ENCODE assay signal across 12 cellular contexts in genomic region chr1:248431683-248432082, GRCh38. TPM values are rescaled to one million over a fixed set of nuclear protein-coding genes. Genes with fewer than 3 reads are reported as not detected.
"Had no signal": no experiment of that assay in that cellular context is flagged by ENCODE, and none has a peak within 500 bp of the region (broad histone marks: within the 10 kb centered on the region; RNA-seq: fewer than 3 reads in every experiment).

No MANE protein-coding gene starts in this region.

RNA-seq across cellular contexts. Expression of gene OR2T2, which starts 13.8 kb away (rescaled TPM):
- total RNA-seq: activated CD4-positive, alpha-beta memory T cell treated with anti-CD3 and anti-CD28 coated beads, Interleukin-2, amount 10 ng/mL, durations not matched to agents 7 days and 5 days; activated CD4-positive, alpha-beta T cell treated with anti-CD3 and anti-CD28 coated beads for 36 hours; activated CD4-positive, alpha-beta T cell treated with anti-CD3 and anti-CD28 coated beads, Interleukin-2, amount 10 ng/mL, durations not matched to agents 7 days and 5 days; activated CD8-positive, alpha-beta memory T cell treated with anti-CD3 and anti-CD28 coated beads, Interleukin-2, amount 10 ng/mL, durations not matched to agents 7 days and 5 days; activated CD8-positive, alpha-beta T cell treated with anti-CD3 and anti-CD28 coated beads, Interleukin-2, amount 10 ng/mL, durations not matched to agents 7 days and 5 days; activated naive CD8-positive, alpha-beta T cell treated with anti-CD3 and anti-CD28 coated beads, Interleukin-2, amount 10 ng/mL, durations not matched to agents 7 days and 5 days; activated T-helper 2 cell treated with anti-CD3 and anti-CD28 coated beads, Interferon-gamma antibody, Interleukin-2, Interleukin-4, amounts not matched to agents 10 μg/mL and 5 μg/mL and 100 μg/mL, durations not matched to agents 14 hours and 24 hours and 36 hours; ascending aorta; bronchial epithelial cell; cardiac muscle cell; chondrocyte had no signal
- polyA plus RNA-seq: adipose tissue, cardiac muscle cell had no signal

RNA-seq across cellular contexts. Expression of gene OR2T1, which starts 28.8 kb away (rescaled TPM):
- total RNA-seq: activated CD4-positive, alpha-beta memory T cell treated with anti-CD3 and anti-CD28 coated beads, Interleukin-2, amount 10 ng/mL, durations not matched to agents 7 days and 5 days; activated CD4-positive, alpha-beta T cell treated with anti-CD3 and anti-CD28 coated beads for 36 hours; activated CD4-positive, alpha-beta T cell treated with anti-CD3 and anti-CD28 coated beads, Interleukin-2, amount 10 ng/mL, durations not matched to agents 7 days and 5 days; activated CD8-positive, alpha-beta memory T cell treated with anti-CD3 and anti-CD28 coated beads, Interleukin-2, amount 10 ng/mL, durations not matched to agents 7 days and 5 days; activated CD8-positive, alpha-beta T cell treated with anti-CD3 and anti-CD28 coated beads, Interleukin-2, amount 10 ng/mL, durations not matched to agents 7 days and 5 days; activated naive CD8-positive, alpha-beta T cell treated with anti-CD3 and anti-CD28 coated beads, Interleukin-2, amount 10 ng/mL, durations not matched to agents 7 days and 5 days; activated T-helper 2 cell treated with anti-CD3 and anti-CD28 coated beads, Interferon-gamma antibody, Interleukin-2, Interleukin-4, amounts not matched to agents 10 μg/mL and 5 μg/mL and 100 μg/mL, durations not matched to agents 14 hours and 24 hours and 36 hours; ascending aorta; bronchial epithelial cell; cardiac muscle cell; chondrocyte had no signal
- polyA plus RNA-seq: adipose tissue, cardiac muscle cell had no signal

RNA-seq across cellular contexts. Expression of gene OR2T3, which starts 41.5 kb away (rescaled TPM):
- total RNA-seq: activated CD4-positive, alpha-beta memory T cell treated with anti-CD3 and anti-CD28 coated beads, Interleukin-2, amount 10 ng/mL, durations not matched to agents 7 days and 5 days; activated CD4-positive, alpha-beta T cell treated with anti-CD3 and anti-CD28 coated beads for 36 hours; activated CD4-positive, alpha-beta T cell treated with anti-CD3 and anti-CD28 coated beads, Interleukin-2, amount 10 ng/mL, durations not matched to agents 7 days and 5 days; activated CD8-positive, alpha-beta memory T cell treated with anti-CD3 and anti-CD28 coated beads, Interleukin-2, amount 10 ng/mL, durations not matched to agents 7 days and 5 days; activated CD8-positive, alpha-beta T cell treated with anti-CD3 and anti-CD28 coated beads, Interleukin-2, amount 10 ng/mL, durations not matched to agents 7 days and 5 days; activated naive CD8-positive, alpha-beta T cell treated with anti-CD3 and anti-CD28 coated beads, Interleukin-2, amount 10 ng/mL, durations not matched to agents 7 days and 5 days; activated T-helper 2 cell treated with anti-CD3 and anti-CD28 coated beads, Interferon-gamma antibody, Interleukin-2, Interleukin-4, amounts not matched to agents 10 μg/mL and 5 μg/mL and 100 μg/mL, durations not matched to agents 14 hours and 24 hours and 36 hours; ascending aorta; bronchial epithelial cell; cardiac muscle cell; chondrocyte had no signal
- polyA plus RNA-seq: adipose tissue, cardiac muscle cell had no signal

RNA-seq across cellular contexts. Expression of gene OR2T6, which starts 56.1 kb away (rescaled TPM):
- total RNA-seq: activated CD4-positive, alpha-beta memory T cell treated with anti-CD3 and anti-CD28 coated beads, Interleukin-2, amount 10 ng/mL, durations not matched to agents 7 days and 5 days; activated CD4-positive, alpha-beta T cell treated with anti-CD3 and anti-CD28 coated beads for 36 hours; activated CD4-positive, alpha-beta T cell treated with anti-CD3 and anti-CD28 coated beads, Interleukin-2, amount 10 ng/mL, durations not matched to agents 7 days and 5 days; activated CD8-positive, alpha-beta memory T cell treated with anti-CD3 and anti-CD28 coated beads, Interleukin-2, amount 10 ng/mL, durations not matched to agents 7 days and 5 days; activated CD8-positive, alpha-beta T cell treated with anti-CD3 and anti-CD28 coated beads, Interleukin-2, amount 10 ng/mL, durations not matched to agents 7 days and 5 days; activated naive CD8-positive, alpha-beta T cell treated with anti-CD3 and anti-CD28 coated beads, Interleukin-2, amount 10 ng/mL, durations not matched to agents 7 days and 5 days; activated T-helper 2 cell treated with anti-CD3 and anti-CD28 coated beads, Interferon-gamma antibody, Interleukin-2, Interleukin-4, amounts not matched to agents 10 μg/mL and 5 μg/mL and 100 μg/mL, durations not matched to agents 14 hours and 24 hours and 36 hours; ascending aorta; bronchial epithelial cell; cardiac muscle cell; chondrocyte had no signal
- polyA plus RNA-seq: adipose tissue, cardiac muscle cell had no signal

RNA-seq across cellular contexts. Expression of gene OR2T5, which starts 56.7 kb away (rescaled TPM):
- total RNA-seq: activated CD4-positive, alpha-beta memory T cell treated with anti-CD3 and anti-CD28 coated beads, Interleukin-2, amount 10 ng/mL, durations not matched to agents 7 days and 5 days; activated CD4-positive, alpha-beta T cell treated with anti-CD3 and anti-CD28 coated beads for 36 hours; activated CD4-positive, alpha-beta T cell treated with anti-CD3 and anti-CD28 coated beads, Interleukin-2, amount 10 ng/mL, durations not matched to agents 7 days and 5 days; activated CD8-positive, alpha-beta memory T cell treated with anti-CD3 and anti-CD28 coated beads, Interleukin-2, amount 10 ng/mL, durations not matched to agents 7 days and 5 days; activated CD8-positive, alpha-beta T cell treated with anti-CD3 and anti-CD28 coated beads, Interleukin-2, amount 10 ng/mL, durations not matched to agents 7 days and 5 days; activated naive CD8-positive, alpha-beta T cell treated with anti-CD3 and anti-CD28 coated beads, Interleukin-2, amount 10 ng/mL, durations not matched to agents 7 days and 5 days; activated T-helper 2 cell treated with anti-CD3 and anti-CD28 coated beads, Interferon-gamma antibody, Interleukin-2, Interleukin-4, amounts not matched to agents 10 μg/mL and 5 μg/mL and 100 μg/mL, durations not matched to agents 14 hours and 24 hours and 36 hours; ascending aorta; bronchial epithelial cell; cardiac muscle cell; chondrocyte had no signal
- polyA plus RNA-seq: adipose tissue, cardiac muscle cell had no signal
